In the genomic region with DNA sequence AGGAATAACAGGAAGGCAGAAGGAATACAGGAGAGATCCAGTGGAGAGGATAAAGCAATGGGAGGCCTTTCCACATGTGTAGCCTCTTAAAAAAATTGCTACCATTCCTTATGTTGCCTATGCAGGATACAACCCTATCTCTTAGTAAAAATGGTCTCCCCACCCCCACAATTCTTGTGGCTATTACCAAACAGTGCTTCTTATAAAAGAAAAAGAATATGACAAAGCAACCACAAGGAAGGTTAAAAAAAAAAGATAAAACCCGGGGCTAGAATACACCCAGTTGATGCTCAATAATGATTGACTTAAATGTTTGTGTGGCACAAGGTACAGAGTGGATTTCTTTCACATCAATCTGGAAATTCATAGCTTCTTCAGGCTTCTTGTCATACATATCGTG, we compare ENCODE assay signal across 2 cellular contexts.
A peak's percentile ranks its signal among the peaks of the same experiment; 100 is the strongest.
TF ChIP-seq lines count a peak whose summit lies in the region.

No MANE protein-coding gene starts in this region.

TF ChIP-seq in GM12878, 131 proteins besides CTCF, POLR2A, EP300 and RAD21:
- TF ChIP-seq MEF2A (IDR thresholded peaks at IDR 0.05; ENCODE audit: insufficient read depth, low read depth, low read length) (0 out of 2 replicates have a peak, but pooled peaks have one; percentile 4), CREB1 (IDR thresholded peaks at IDR 0.05; ENCODE audit: low read depth) (no peak), ZNF217 (IDR thresholded peaks at IDR 0.05) (no peak), RUNX3 (IDR thresholded peaks at IDR 0.05; ENCODE audit: low read length) (peak; percentile 54; the same call in 1 of the 2 replicates)
- TF ChIP-seq, protein P1, sequence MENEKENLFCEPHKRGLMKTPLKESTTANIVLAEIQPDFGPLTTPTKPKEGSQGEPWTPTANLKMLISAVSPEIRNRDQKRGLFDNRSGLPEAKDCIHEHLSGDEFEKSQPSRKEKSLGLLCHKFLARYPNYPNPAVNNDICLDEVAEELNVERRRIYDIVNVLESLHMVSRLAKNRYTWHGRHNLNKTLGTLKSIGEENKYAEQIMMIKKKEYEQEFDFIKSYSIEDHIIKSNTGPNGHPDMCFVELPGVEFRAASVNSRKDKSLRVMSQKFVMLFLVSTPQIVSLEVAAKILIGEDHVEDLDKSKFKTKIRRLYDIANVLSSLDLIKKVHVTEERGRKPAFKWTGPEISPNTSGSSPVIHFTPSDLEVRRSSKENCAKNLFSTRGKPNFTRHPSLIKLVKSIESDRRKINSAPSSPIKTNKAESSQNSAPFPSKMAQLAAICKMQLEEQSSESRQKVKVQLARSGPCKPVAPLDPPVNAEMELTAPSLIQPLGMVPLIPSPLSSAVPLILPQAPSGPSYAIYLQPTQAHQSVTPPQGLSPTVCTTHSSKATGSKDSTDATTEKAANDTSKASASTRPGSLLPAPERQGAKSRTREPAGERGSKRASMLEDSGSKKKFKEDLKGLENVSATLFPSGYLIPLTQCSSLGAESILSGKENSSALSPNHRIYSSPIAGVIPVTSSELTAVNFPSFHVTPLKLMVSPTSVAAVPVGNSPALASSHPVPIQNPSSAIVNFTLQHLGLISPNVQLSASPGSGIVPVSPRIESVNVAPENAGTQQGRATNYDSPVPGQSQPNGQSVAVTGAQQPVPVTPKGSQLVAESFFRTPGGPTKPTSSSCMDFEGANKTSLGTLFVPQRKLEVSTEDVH (IDR thresholded peaks at IDR 0.05; ENCODE audit: low read depth, partially characterized antibody): no peak

TF ChIP-seq in HepG2, 621 proteins besides CTCF, POLR2A, EP300 and RAD21:
- no peak for TF ChIP-seq ZNF260 (CRISPR knock-in tag; IDR thresholded peaks at IDR 0.05; ENCODE audit: borderline replicate concordance, low read depth)
- TF ChIP-seq, protein P2, sequence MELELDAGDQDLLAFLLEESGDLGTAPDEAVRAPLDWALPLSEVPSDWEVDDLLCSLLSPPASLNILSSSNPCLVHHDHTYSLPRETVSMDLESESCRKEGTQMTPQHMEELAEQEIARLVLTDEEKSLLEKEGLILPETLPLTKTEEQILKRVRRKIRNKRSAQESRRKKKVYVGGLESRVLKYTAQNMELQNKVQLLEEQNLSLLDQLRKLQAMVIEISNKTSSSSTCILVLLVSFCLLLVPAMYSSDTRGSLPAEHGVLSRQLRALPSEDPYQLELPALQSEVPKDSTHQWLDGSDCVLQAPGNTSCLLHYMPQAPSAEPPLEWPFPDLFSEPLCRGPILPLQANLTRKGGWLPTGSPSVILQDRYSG (CRISPR knock-in tag; IDR thresholded peaks at IDR 0.05): no peak
- TF ChIP-seq ZFP36L1 (CRISPR knock-in tag; IDR thresholded peaks at IDR 0.05): no peak
